Comparison of ENCODE assay signal across 8 cellular contexts in the genomic region with DNA sequence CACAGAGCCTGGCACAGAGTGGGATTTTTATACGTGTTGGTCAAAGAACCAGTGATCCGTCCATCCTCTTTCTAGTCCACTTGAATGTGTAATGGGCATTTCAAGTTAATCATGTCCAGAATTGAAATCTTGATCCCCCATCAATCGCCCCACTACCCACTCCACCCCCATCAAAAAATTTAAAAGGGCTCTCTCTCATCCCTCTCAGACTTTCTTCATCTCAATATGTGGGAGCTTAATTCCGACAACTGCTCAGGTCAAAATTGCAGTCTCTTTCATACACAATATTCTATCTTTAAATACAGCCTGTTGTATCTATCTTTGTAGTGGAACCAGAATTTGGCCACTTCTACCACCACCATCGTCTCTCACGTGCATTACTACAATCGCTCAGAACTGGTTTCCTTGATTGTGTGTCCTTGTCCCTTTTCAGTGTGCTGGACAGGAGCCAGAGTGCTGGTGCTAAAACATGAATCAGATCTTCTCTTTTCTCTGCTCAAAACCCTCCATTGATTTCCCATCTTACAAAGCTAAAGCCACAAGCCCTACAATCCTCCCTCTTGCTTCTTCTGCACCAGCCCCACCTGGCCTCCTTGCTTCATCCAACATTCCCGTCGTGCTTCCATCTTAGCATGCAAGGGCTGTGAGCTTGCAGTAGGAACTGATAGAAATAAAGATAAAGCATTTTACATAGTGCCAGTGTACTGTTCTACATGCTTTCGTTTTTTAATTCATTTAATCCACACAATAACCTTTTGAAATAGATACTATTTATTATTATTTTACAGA. TPM values are rescaled to one million over a fixed set of nuclear protein-coding genes. Genes with fewer than 3 reads are reported as not detected.
DNase-seq lines count a peak whose midpoint lies in the region; ATAC-seq and TF ChIP-seq lines count a peak whose summit lies in the region.

No MANE protein-coding gene starts in this region.

- no peaks in the 10 kb centered on the region for H3K79me2 ChIP-seq in OCI-LY1 (ENCODE audit: insufficient read depth, low read length)
- peaks cover 4% of the 10 kb centered on the region for H3K79me2 ChIP-seq in trophoblast cell (ENCODE audit: control insufficient read depth, insufficient read depth, low read length, poor library complexity)

- ATAC-seq in GM21723 (IDR thresholded peaks at IDR 0.05; ENCODE audit: unreplicated experiment), result no peak

- H3K79me1 ChIP-seq in trophoblast cell (ENCODE audit: low read length), result peaks cover 7% of the 10 kb centered on the region

- H3K4me1 ChIP-seq in ES-I3 (ENCODE audit: insufficient read depth, low read length), result no peaks in the 10 kb centered on the region
- H3K4me1 ChIP-seq in OCI-LY1 (ENCODE audit: insufficient read depth, low read length, severe bottlenecking), result peaks cover 21% of the 10 kb centered on the region
- no peaks in the 10 kb centered on the region for H3K4me1 ChIP-seq in ectodermal cell (ENCODE audit: control insufficient read depth, insufficient read depth, low read length)
- H3K4me1 ChIP-seq in trophoblast cell (ENCODE audit: control insufficient read depth in 1 of 2, insufficient read depth in 2 of 2, low read length in 2 of 2), result peaks cover 3 to 4% of the 10 kb centered on the region in 2 experiments

- peak overlapping the region; percentile 78 for H4K91ac ChIP-seq in trophoblast cell (ENCODE audit: low read depth, low read length)

- H3K4ac ChIP-seq in trophoblast cell (ENCODE audit: low read depth, low read length), result no peak overlapping the region

- H3K4me2 ChIP-seq in OCI-LY1 (ENCODE audit: low read length) (peak overlapping the region; percentile 86), trophoblast cell (ENCODE audit: low read length) (peak overlapping the region; percentile 56)

- peak overlapping the region; percentile 50 for H4K12ac ChIP-seq in trophoblast cell (ENCODE audit: low read depth, low read length)

- H3K9me3 ChIP-seq in ES-I3 (ENCODE audit: control insufficient read depth, insufficient read depth, low read length) (no peaks in the 10 kb centered on the region), OCI-LY1 (ENCODE audit: low read length) (no peaks in the 10 kb centered on the region), ectodermal cell (ENCODE audit: control insufficient read depth, low read length) (no peaks in the 10 kb centered on the region), trophoblast cell (ENCODE audit: insufficient read depth, low read depth, low read length) (peaks cover 2% of the 10 kb centered on the region)

- no peak for TF ChIP-seq CTCF in OCI-LY1 (IDR thresholded peaks at IDR 0.05; ENCODE audit: low read length)

- no peak overlapping the region for H3K18ac ChIP-seq in trophoblast cell (ENCODE audit: low read length)

- 75 to 83% methylated on average over 9 of the region's 10 CpGs for WGBS in ectodermal cell, 2 experiments
- no CpG with 5 or more reads among the region's 10 CpGs for WGBS in trophoblast cell (ENCODE audit: extremely low coverage, insufficient coverage, insufficient read length)

- H4K20me1 ChIP-seq in OCI-LY1 (ENCODE audit: insufficient read depth, low read length), result no peaks in the 10 kb centered on the region

- no peak overlapping the region for H3K23ac ChIP-seq in trophoblast cell (ENCODE audit: low read length)

- DNase-seq in trophoblast cell, result peak; percentile 72 to 90
- no peak for DNase-seq in islet precursor cell
- no peak for DNase-seq in iPS-NIHi11 (ENCODE audit: low spot score)
- DNase-seq in HCEC 1CT, result no peak

- H3K4me3 ChIP-seq in OCI-LY1 (ENCODE audit: low read depth, low read length, poor library complexity, severe bottlenecking), result peak overlapping the region; percentile 85
- H3K4me3 ChIP-seq in ectodermal cell (ENCODE audit: insufficient read depth, low read depth, low read length), result peak overlapping the region; percentile 59
- H3K4me3 ChIP-seq in trophoblast cell (ENCODE audit: low read depth, low read length), result no peak overlapping the region

- peak overlapping the region; percentile 91 for H2BK12ac ChIP-seq in trophoblast cell (ENCODE audit: low read length)

- peak overlapping the region; percentile 75 for H2BK5ac ChIP-seq in trophoblast cell (ENCODE audit: low read depth, low read length, poor library complexity)

- no peaks in the 10 kb centered on the region for H3K9me2 ChIP-seq in OCI-LY1 (ENCODE audit: low read depth, low read length)

- H3K36me3 ChIP-seq in ES-I3 (ENCODE audit: insufficient read depth, low read length) (no peaks in the 10 kb centered on the region), OCI-LY1 (ENCODE audit: insufficient read depth, low read length) (no peaks in the 10 kb centered on the region; the same call in 1 of the 2 replicates), ectodermal cell (ENCODE audit: control insufficient read depth, insufficient read depth, low read length) (no peaks in the 10 kb centered on the region), trophoblast cell (ENCODE audit: control insufficient read depth in 1 of 2, insufficient read depth in 2 of 2, low read length in 2 of 2) (peaks cover 0 to 3% of the 10 kb centered on the region in 2 experiments)

- no peaks in the 10 kb centered on the region for H3F3A ChIP-seq in OCI-LY1 (ENCODE audit: insufficient read depth, low read length)

- H3K27me3 ChIP-seq in OCI-LY1 (ENCODE audit: insufficient read depth, low read length), result peaks cover 3% of the 10 kb centered on the region; the same call in 1 of the 2 replicates
- peaks cover 5% of the 10 kb centered on the region for H3K27me3 ChIP-seq in ectodermal cell (ENCODE audit: control insufficient read depth, insufficient read depth, low read length, poor library complexity, severe bottlenecking)
- no peaks in the 10 kb centered on the region for H3K27me3 ChIP-seq in trophoblast cell (ENCODE audit: insufficient read depth, low read length)

- H2AK5ac ChIP-seq in trophoblast cell (ENCODE audit: low read length), result no peak overlapping the region

- H3K14ac ChIP-seq in trophoblast cell (ENCODE audit: low read length), result peak overlapping the region; percentile 68

- H4K8ac ChIP-seq in trophoblast cell (ENCODE audit: low read depth, low read length), result peak overlapping the region; percentile 32

- peak overlapping the region; percentile 92 for H2AFZ ChIP-seq in OCI-LY1 (ENCODE audit: low read length)
- peak overlapping the region; percentile 98 for H2AFZ ChIP-seq in trophoblast cell (ENCODE audit: insufficient read depth, low read length, poor library complexity)

- no peak overlapping the region for H3K27ac ChIP-seq in OCI-LY1 (ENCODE audit: low read depth, low read length, poor library complexity, severe bottlenecking)
- H3K27ac ChIP-seq in ectodermal cell (ENCODE audit: insufficient read depth, low read depth, low read length, poor library complexity, severe bottlenecking), result no peak overlapping the region
- peak overlapping the region; percentile 4 for H3K27ac ChIP-seq in trophoblast cell (ENCODE audit: low read depth, low read length)

- H3K9ac ChIP-seq in ES-I3 (ENCODE audit: low read depth, low read length) (peak overlapping the region; percentile 89; the same call in 1 of the 2 replicates), OCI-LY1 (ENCODE audit: low read length) (peak overlapping the region; percentile 22; the same call in 1 of the 2 replicates), trophoblast cell (ENCODE audit: low read length) (no peak overlapping the region)

- H2BK120ac ChIP-seq in trophoblast cell (ENCODE audit: insufficient read depth, low read length, poor library complexity), result no peak overlapping the region

RNA-seq across cellular contexts. Expression of a gene that starts 0.8 kb away (rescaled TPM):
- polyA plus RNA-seq in ectodermal cell (2013, experiment 1 of 4), result 22.4 TPM
- 19.6 TPM for polyA plus RNA-seq in ectodermal cell (2013, experiment 2 of 4)
- 13.9 TPM for polyA plus RNA-seq in ectodermal cell (2013, experiment 3 of 4)
- polyA plus RNA-seq in ectodermal cell (2013, experiment 4 of 4), result 14.7 TPM
- polyA plus RNA-seq in trophoblast cell (2013), result 10.0 and 10.4 TPM in 2 replicates

RNA-seq across cellular contexts. Expression of a gene that starts 9.1 kb away (rescaled TPM):
- polyA plus RNA-seq in ectodermal cell (2013, experiment 1 of 4), result not detected
- polyA plus RNA-seq in ectodermal cell (2013, experiment 2 of 4), result not detected
- polyA plus RNA-seq in ectodermal cell (2013, experiment 3 of 4), result not detected
- polyA plus RNA-seq in ectodermal cell (2013, experiment 4 of 4), result not detected
- polyA plus RNA-seq in trophoblast cell (2013), result 4.6 and 5.5 TPM in 2 replicates

RNA-seq across cellular contexts. Expression of a gene that starts 38.9 kb away (rescaled TPM):
- 51.4 TPM for polyA plus RNA-seq in ectodermal cell (2013, experiment 1 of 4)
- polyA plus RNA-seq in ectodermal cell (2013, experiment 2 of 4), result 49.4 TPM
- polyA plus RNA-seq in ectodermal cell (2013, experiment 3 of 4), result 37.4 TPM
- polyA plus RNA-seq in ectodermal cell (2013, experiment 4 of 4), result 41.9 TPM
- polyA plus RNA-seq in trophoblast cell (2013), result 198 and 213 TPM in 2 replicates

Comparison
In these comparisons a context has a peak if more than half of its experiments do, and no peak if none do; other contexts are left out.
1. DNase-seq: peak in trophoblast cell (2 of 2); none in islet precursor cell (single experiment), iPS-NIHi11 (single experiment) and HCEC 1CT (single experiment).